ENCODE assay signal across 1 cellular context in the genomic region with DNA sequence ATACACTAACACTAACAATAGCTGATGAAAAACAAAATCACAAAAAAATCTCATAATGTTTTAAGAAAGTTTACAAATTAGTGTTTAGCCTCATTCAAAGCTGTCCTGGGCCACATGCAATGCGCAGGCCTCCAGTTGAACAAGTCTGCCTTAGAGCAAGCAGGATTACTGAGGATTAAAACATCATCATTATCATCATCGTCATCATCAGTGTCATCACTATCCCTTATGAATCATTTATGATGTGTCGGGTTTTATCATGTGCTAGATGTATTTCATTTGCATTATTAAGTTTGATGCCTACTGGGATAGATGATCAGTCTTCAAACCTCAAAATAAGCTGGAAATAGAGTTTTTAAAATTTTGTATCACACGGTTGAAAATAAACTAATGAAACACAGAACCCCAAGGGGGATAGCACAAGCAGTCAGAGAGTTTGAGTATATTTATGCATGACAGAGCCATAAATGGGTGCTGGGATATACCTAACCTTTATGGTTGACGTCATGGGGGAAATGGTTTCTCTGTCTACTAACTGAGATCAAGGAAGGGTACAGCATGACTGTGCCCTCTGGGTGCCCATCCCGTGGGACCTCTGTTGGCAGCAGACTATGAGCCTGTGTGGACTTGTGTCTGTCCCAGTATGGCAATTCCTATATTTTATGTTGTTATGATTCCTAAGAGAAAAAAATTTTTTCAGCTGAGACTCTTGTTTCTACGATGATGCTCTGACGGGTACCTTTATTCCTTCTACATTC.
TF ChIP-seq lines count a peak whose summit lies in the region.

No MANE protein-coding gene starts in this region.

TF ChIP-seq in WTC11, 78 proteins besides CTCF, POLR2A, EP300 and RAD21 (continued from another document):
- TF ChIP-seq, protein P1, sequence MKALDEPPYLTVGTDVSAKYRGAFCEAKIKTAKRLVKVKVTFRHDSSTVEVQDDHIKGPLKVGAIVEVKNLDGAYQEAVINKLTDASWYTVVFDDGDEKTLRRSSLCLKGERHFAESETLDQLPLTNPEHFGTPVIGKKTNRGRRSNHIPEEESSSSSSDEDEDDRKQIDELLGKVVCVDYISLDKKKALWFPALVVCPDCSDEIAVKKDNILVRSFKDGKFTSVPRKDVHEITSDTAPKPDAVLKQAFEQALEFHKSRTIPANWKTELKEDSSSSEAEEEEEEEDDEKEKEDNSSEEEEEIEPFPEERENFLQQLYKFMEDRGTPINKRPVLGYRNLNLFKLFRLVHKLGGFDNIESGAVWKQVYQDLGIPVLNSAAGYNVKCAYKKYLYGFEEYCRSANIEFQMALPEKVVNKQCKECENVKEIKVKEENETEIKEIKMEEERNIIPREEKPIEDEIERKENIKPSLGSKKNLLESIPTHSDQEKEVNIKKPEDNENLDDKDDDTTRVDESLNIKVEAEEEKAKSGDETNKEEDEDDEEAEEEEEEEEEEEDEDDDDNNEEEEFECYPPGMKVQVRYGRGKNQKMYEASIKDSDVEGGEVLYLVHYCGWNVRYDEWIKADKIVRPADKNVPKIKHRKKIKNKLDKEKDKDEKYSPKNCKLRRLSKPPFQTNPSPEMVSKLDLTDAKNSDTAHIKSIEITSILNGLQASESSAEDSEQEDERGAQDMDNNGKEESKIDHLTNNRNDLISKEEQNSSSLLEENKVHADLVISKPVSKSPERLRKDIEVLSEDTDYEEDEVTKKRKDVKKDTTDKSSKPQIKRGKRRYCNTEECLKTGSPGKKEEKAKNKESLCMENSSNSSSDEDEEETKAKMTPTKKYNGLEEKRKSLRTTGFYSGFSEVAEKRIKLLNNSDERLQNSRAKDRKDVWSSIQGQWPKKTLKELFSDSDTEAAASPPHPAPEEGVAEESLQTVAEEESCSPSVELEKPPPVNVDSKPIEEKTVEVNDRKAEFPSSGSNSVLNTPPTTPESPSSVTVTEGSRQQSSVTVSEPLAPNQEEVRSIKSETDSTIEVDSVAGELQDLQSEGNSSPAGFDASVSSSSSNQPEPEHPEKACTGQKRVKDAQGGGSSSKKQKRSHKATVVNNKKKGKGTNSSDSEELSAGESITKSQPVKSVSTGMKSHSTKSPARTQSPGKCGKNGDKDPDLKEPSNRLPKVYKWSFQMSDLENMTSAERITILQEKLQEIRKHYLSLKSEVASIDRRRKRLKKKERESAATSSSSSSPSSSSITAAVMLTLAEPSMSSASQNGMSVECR (CRISPR knock-in tag; IDR thresholded peaks at IDR 0.05; ENCODE audit: borderline replicate concordance): no peak
- TF ChIP-seq TCF7 (CRISPR knock-in tag; IDR thresholded peaks at IDR 0.05; ENCODE audit: low read depth) (no peak), GTF2I (CRISPR knock-in tag; conservative IDR thresholded peaks at IDR 0.05) (no peak), TEAD4 (CRISPR knock-in tag; IDR thresholded peaks at IDR 0.05) (no peak), JUN (CRISPR knock-in tag; IDR thresholded peaks at IDR 0.05) (no peak)
- TF ChIP-seq, protein P2, sequence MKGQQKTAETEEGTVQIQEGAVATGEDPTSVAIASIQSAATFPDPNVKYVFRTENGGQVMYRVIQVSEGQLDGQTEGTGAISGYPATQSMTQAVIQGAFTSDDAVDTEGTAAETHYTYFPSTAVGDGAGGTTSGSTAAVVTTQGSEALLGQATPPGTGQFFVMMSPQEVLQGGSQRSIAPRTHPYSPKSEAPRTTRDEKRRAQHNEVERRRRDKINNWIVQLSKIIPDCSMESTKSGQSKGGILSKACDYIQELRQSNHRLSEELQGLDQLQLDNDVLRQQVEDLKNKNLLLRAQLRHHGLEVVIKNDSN (CRISPR knock-in tag; IDR thresholded peaks at IDR 0.05): no peak
- TF ChIP-seq, protein P3, sequence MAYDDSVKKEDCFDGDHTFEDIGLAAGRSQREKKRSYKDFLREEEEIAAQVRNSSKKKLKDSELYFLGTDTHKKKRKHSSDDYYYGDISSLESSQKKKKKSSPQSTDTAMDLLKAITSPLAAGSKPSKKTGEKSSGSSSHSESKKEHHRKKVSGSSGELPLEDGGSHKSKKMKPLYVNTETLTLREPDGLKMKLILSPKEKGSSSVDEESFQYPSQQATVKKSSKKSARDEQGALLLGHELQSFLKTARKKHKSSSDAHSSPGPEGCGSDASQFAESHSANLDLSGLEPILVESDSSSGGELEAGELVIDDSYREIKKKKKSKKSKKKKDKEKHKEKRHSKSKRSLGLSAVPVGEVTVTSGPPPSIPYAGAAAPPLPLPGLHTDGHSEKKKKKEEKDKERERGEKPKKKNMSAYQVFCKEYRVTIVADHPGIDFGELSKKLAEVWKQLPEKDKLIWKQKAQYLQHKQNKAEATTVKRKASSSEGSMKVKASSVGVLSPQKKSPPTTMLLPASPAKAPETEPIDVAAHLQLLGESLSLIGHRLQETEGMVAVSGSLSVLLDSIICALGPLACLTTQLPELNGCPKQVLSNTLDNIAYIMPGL (CRISPR knock-in tag; IDR thresholded peaks at IDR 0.05): no peak
- TF ChIP-seq, protein P4, sequence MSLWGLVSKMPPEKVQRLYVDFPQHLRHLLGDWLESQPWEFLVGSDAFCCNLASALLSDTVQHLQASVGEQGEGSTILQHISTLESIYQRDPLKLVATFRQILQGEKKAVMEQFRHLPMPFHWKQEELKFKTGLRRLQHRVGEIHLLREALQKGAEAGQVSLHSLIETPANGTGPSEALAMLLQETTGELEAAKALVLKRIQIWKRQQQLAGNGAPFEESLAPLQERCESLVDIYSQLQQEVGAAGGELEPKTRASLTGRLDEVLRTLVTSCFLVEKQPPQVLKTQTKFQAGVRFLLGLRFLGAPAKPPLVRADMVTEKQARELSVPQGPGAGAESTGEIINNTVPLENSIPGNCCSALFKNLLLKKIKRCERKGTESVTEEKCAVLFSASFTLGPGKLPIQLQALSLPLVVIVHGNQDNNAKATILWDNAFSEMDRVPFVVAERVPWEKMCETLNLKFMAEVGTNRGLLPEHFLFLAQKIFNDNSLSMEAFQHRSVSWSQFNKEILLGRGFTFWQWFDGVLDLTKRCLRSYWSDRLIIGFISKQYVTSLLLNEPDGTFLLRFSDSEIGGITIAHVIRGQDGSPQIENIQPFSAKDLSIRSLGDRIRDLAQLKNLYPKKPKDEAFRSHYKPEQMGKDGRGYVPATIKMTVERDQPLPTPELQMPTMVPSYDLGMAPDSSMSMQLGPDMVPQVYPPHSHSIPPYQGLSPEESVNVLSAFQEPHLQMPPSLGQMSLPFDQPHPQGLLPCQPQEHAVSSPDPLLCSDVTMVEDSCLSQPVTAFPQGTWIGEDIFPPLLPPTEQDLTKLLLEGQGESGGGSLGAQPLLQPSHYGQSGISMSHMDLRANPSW (CRISPR knock-in tag; conservative IDR thresholded peaks at IDR 0.05; ENCODE audit: low read depth): no peak
- TF ChIP-seq, protein P5, sequence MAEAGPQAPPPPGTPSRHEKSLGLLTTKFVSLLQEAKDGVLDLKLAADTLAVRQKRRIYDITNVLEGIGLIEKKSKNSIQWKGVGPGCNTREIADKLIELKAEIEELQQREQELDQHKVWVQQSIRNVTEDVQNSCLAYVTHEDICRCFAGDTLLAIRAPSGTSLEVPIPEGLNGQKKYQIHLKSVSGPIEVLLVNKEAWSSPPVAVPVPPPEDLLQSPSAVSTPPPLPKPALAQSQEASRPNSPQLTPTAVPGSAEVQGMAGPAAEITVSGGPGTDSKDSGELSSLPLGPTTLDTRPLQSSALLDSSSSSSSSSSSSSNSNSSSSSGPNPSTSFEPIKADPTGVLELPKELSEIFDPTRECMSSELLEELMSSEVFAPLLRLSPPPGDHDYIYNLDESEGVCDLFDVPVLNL (CRISPR knock-in tag; IDR thresholded peaks at IDR 0.05; ENCODE audit: borderline replicate concordance, low read depth): no peak
- TF ChIP-seq, protein P6, sequence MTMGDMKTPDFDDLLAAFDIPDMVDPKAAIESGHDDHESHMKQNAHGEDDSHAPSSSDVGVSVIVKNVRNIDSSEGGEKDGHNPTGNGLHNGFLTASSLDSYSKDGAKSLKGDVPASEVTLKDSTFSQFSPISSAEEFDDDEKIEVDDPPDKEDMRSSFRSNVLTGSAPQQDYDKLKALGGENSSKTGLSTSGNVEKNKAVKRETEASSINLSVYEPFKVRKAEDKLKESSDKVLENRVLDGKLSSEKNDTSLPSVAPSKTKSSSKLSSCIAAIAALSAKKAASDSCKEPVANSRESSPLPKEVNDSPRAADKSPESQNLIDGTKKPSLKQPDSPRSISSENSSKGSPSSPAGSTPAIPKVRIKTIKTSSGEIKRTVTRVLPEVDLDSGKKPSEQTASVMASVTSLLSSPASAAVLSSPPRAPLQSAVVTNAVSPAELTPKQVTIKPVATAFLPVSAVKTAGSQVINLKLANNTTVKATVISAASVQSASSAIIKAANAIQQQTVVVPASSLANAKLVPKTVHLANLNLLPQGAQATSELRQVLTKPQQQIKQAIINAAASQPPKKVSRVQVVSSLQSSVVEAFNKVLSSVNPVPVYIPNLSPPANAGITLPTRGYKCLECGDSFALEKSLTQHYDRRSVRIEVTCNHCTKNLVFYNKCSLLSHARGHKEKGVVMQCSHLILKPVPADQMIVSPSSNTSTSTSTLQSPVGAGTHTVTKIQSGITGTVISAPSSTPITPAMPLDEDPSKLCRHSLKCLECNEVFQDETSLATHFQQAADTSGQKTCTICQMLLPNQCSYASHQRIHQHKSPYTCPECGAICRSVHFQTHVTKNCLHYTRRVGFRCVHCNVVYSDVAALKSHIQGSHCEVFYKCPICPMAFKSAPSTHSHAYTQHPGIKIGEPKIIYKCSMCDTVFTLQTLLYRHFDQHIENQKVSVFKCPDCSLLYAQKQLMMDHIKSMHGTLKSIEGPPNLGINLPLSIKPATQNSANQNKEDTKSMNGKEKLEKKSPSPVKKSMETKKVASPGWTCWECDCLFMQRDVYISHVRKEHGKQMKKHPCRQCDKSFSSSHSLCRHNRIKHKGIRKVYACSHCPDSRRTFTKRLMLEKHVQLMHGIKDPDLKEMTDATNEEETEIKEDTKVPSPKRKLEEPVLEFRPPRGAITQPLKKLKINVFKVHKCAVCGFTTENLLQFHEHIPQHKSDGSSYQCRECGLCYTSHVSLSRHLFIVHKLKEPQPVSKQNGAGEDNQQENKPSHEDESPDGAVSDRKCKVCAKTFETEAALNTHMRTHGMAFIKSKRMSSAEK (CRISPR knock-in tag; IDR thresholded peaks at IDR 0.05; ENCODE audit: borderline replicate concordance): no peak
- TF ChIP-seq, protein P7, sequence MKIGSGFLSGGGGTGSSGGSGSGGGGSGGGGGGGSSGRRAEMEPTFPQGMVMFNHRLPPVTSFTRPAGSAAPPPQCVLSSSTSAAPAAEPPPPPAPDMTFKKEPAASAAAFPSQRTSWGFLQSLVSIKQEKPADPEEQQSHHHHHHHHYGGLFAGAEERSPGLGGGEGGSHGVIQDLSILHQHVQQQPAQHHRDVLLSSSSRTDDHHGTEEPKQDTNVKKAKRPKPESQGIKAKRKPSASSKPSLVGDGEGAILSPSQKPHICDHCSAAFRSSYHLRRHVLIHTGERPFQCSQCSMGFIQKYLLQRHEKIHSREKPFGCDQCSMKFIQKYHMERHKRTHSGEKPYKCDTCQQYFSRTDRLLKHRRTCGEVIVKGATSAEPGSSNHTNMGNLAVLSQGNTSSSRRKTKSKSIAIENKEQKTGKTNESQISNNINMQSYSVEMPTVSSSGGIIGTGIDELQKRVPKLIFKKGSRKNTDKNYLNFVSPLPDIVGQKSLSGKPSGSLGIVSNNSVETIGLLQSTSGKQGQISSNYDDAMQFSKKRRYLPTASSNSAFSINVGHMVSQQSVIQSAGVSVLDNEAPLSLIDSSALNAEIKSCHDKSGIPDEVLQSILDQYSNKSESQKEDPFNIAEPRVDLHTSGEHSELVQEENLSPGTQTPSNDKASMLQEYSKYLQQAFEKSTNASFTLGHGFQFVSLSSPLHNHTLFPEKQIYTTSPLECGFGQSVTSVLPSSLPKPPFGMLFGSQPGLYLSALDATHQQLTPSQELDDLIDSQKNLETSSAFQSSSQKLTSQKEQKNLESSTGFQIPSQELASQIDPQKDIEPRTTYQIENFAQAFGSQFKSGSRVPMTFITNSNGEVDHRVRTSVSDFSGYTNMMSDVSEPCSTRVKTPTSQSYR (CRISPR knock-in tag; IDR thresholded peaks at IDR 0.05): no peak
- TF ChIP-seq, protein P8, sequence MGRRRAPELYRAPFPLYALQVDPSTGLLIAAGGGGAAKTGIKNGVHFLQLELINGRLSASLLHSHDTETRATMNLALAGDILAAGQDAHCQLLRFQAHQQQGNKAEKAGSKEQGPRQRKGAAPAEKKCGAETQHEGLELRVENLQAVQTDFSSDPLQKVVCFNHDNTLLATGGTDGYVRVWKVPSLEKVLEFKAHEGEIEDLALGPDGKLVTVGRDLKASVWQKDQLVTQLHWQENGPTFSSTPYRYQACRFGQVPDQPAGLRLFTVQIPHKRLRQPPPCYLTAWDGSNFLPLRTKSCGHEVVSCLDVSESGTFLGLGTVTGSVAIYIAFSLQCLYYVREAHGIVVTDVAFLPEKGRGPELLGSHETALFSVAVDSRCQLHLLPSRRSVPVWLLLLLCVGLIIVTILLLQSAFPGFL (CRISPR knock-in tag; IDR thresholded peaks at IDR 0.05; ENCODE audit: borderline replicate concordance): no peak
- TF ChIP-seq, protein P9, sequence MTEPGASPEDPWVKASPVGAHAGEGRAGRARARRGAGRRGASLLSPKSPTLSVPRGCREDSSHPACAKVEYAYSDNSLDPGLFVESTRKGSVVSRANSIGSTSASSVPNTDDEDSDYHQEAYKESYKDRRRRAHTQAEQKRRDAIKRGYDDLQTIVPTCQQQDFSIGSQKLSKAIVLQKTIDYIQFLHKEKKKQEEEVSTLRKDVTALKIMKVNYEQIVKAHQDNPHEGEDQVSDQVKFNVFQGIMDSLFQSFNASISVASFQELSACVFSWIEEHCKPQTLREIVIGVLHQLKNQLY (CRISPR knock-in tag; IDR thresholded peaks at IDR 0.05): no peak
